Comparison of ENCODE assay signal across 23 cellular contexts in genomic region chr12:114045333-114045732, GRCh38.
"Had no signal": no experiment of that assay in that cellular context is flagged by ENCODE, and none has a peak within 500 bp of the region (broad histone marks: within the 10 kb centered on the region; RNA-seq: fewer than 3 reads in every experiment).

No MANE protein-coding gene starts in this region.

- DNase-seq: activated CD4-positive, alpha-beta T cell treated with anti-CD3 and anti-CD28 coated beads, Interleukin-2, amount 50 U/mL, for 48 hours; activated effector memory CD4-positive, alpha-beta T cell treated with Interleukin-2 at 50 U/mL for 16 hours; activated naive CD4-positive, alpha-beta T cell treated with anti-CD3 and anti-CD28 coated beads for 36 hours; activated T-cell treated with anti-CD3 and anti-CD28 coated beads, Interleukin-2, amount 50 U/mL, for 72 hours; amygdala; cortex of kidney; endodermal cell; foreskin keratinocyte; hippocampal formation; kidney glomerular epithelial cell; left ventricle myocardium superior; nephron progenitor cell; nucleus accumbens; sigmoid colon; stimulated activated CD4-positive, alpha-beta T cell treated with anti-CD3 and anti-CD28 coated beads, Interleukin-15, amount 100 ng/mL, for 24 hours; stomach; T-helper 1 cell had no signal

- H3K79me2 ChIP-seq: parathyroid adenoma had no signal

- H3K9me3 Mint-ChIP-seq: activated naive CD4-positive, alpha-beta T cell treated with anti-CD3 and anti-CD28 coated beads for 36 hours; activated T-cell treated with anti-CD3 and anti-CD28 coated beads, Interleukin-2, amount 50 U/mL, for 72 hours; endodermal cell; stimulated activated memory B cell treated with anti-CD40 and anti-IgM and Interleukin-4, amounts not matched to agents 10 μg/mL and 1 μg/mL and 100 μg/mL, for 72 hours had no signal

- H3K9ac ChIP-seq: parathyroid adenoma had no signal

- H3K4me1 ChIP-seq: foreskin keratinocyte, parathyroid adenoma, sigmoid colon, stomach, suprapubic skin, tibial nerve had no signal

- ATAC-seq: activated T-cell treated with anti-CD3 and anti-CD28 coated beads, Interleukin-2, amount 50 U/mL, for 72 hours; foreskin keratinocyte; left ventricle myocardium superior; stimulated activated memory B cell treated with anti-CD40 and anti-IgM and Interleukin-4, amounts not matched to agents 10 μg/mL and 1 μg/mL and 100 μg/mL, for 72 hours had no signal

- H3K36me3 Mint-ChIP-seq: stimulated activated memory B cell treated with anti-CD40 and anti-IgM and Interleukin-4, amounts not matched to agents 10 μg/mL and 1 μg/mL and 100 μg/mL, for 72 hours had no signal

- H3K9me3 ChIP-seq: sigmoid colon, stomach, suprapubic skin had no signal

- H3K27ac ChIP-seq: epithelial cell of prostate, foreskin keratinocyte, parathyroid adenoma, sigmoid colon, stomach, suprapubic skin, tibial nerve had no signal

- H3K4me3 ChIP-seq: sigmoid colon, smooth muscle cell, stomach, suprapubic skin, tibial nerve had no signal

- H3K4me2 ChIP-seq: smooth muscle cell had no signal

- H3K27ac Mint-ChIP-seq: activated naive CD4-positive, alpha-beta T cell treated with anti-CD3 and anti-CD28 coated beads for 36 hours; activated T-cell treated with anti-CD3 and anti-CD28 coated beads, Interleukin-2, amount 50 U/mL, for 72 hours; endodermal cell; nephron progenitor cell; stimulated activated memory B cell treated with anti-CD40 and anti-IgM and Interleukin-4, amounts not matched to agents 10 μg/mL and 1 μg/mL and 100 μg/mL, for 72 hours had no signal

- H3K4me3 Mint-ChIP-seq: activated naive CD4-positive, alpha-beta T cell treated with anti-CD3 and anti-CD28 coated beads for 36 hours; activated T-cell treated with anti-CD3 and anti-CD28 coated beads, Interleukin-2, amount 50 U/mL, for 72 hours; endodermal cell; nephron progenitor cell; stimulated activated memory B cell treated with anti-CD40 and anti-IgM and Interleukin-4, amounts not matched to agents 10 μg/mL and 1 μg/mL and 100 μg/mL, for 72 hours had no signal

- H3K36me3 ChIP-seq: sigmoid colon, stomach, suprapubic skin, tibial nerve had no signal

- H3K4me1 Mint-ChIP-seq: stimulated activated memory B cell treated with anti-CD40 and anti-IgM and Interleukin-4, amounts not matched to agents 10 μg/mL and 1 μg/mL and 100 μg/mL, for 72 hours had no signal

- H3K27me3 ChIP-seq: foreskin keratinocyte, tibial nerve had no signal

- H2AFZ ChIP-seq: parathyroid adenoma had no signal
